15 cellular contexts compared by ENCODE assay signal in genomic region chr15:101038327-101039003, GRCh38.
"Had no signal": no experiment of that assay in that cellular context is flagged by ENCODE, and none has a peak within 500 bp of the region (broad histone marks: within the 10 kb centered on the region; RNA-seq: fewer than 3 reads in every experiment).

No MANE protein-coding gene starts in this region.

- ATAC-seq: activated CD8-positive, alpha-beta T cell treated with anti-CD3 and anti-CD28 coated beads for 36 hours; activated T-cell treated with anti-CD3 and anti-CD28 coated beads, Interleukin-2, amount 50 U/mL, for 4 hours; gastrocnemius medialis; naive thymus-derived CD4-positive, alpha-beta T cell; right lobe of liver; stimulated activated effector memory CD8-positive, alpha-beta T cell treated with anti-CD3 and anti-CD28 coated beads, Interleukin-12 subunit alpha, Interleukin-12 subunit beta, amount 100 ng/mL, for 72 hours had no signal

- H3K4me1 Mint-ChIP-seq: central memory CD8-positive, alpha-beta T cell; naive thymus-derived CD4-positive, alpha-beta T cell; stimulated activated effector memory CD8-positive, alpha-beta T cell treated with anti-CD3 and anti-CD28 coated beads, Interleukin-12 subunit alpha, Interleukin-12 subunit beta, amount 100 ng/mL, for 72 hours had no signal

- H3K4me1 ChIP-seq: gastrocnemius medialis, right lobe of liver had no signal

- DNase-seq: activated CD8-positive, alpha-beta T cell treated with anti-CD3 and anti-CD28 coated beads for 36 hours; activated naive CD4-positive, alpha-beta T cell treated with anti-CD3 and anti-CD28 coated beads for 36 hours; activated T-cell treated with anti-CD3 and anti-CD28 coated beads, Interleukin-2, amount 50 U/mL, for 4 hours; anterior cingulate cortex; brain microvascular endothelial cell; gastrocnemius medialis; stimulated activated CD4-positive, alpha-beta T cell treated with anti-CD3 and anti-CD28 coated beads, Interleukin-4, amount 100 ng/mL, for 24 hours had no signal

- H3K27ac Mint-ChIP-seq: activated CD8-positive, alpha-beta T cell treated with anti-CD3 and anti-CD28 coated beads for 36 hours; activated naive CD4-positive, alpha-beta T cell treated with anti-CD3 and anti-CD28 coated beads for 36 hours; memory B cell; naive thymus-derived CD4-positive, alpha-beta T cell; stimulated activated effector memory CD8-positive, alpha-beta T cell treated with anti-CD3 and anti-CD28 coated beads, Interleukin-12 subunit alpha, Interleukin-12 subunit beta, amount 100 ng/mL, for 72 hours had no signal

- H3K27me3 Mint-ChIP-seq: memory B cell had no signal

- H3K9me3 ChIP-seq: gastrocnemius medialis, ovary, right lobe of liver had no signal

- H3K4me2 ChIP-seq: smooth muscle cell had no signal

- H3K27me3 ChIP-seq: brain microvascular endothelial cell, gastrocnemius medialis, ovary, right lobe of liver had no signal

- H3K4me3 ChIP-seq: coronary artery, gastrocnemius medialis, ovary, right lobe of liver, smooth muscle cell had no signal

- H3K4me3 Mint-ChIP-seq: activated CD8-positive, alpha-beta T cell treated with anti-CD3 and anti-CD28 coated beads for 36 hours; activated naive CD4-positive, alpha-beta T cell treated with anti-CD3 and anti-CD28 coated beads for 36 hours; activated T-cell treated with anti-CD3 and anti-CD28 coated beads, Interleukin-2, amount 50 U/mL, for 4 hours; central memory CD8-positive, alpha-beta T cell; memory B cell; naive thymus-derived CD4-positive, alpha-beta T cell; stimulated activated effector memory CD8-positive, alpha-beta T cell treated with anti-CD3 and anti-CD28 coated beads, Interleukin-12 subunit alpha, Interleukin-12 subunit beta, amount 100 ng/mL, for 72 hours had no signal

- H3K27ac ChIP-seq: coronary artery, gastrocnemius medialis, ovary, right lobe of liver had no signal

- H3K36me3 ChIP-seq: brain microvascular endothelial cell, gastrocnemius medialis, ovary, right lobe of liver had no signal

- H3K36me3 Mint-ChIP-seq: stimulated activated effector memory CD8-positive, alpha-beta T cell treated with anti-CD3 and anti-CD28 coated beads, Interleukin-12 subunit alpha, Interleukin-12 subunit beta, amount 100 ng/mL, for 72 hours had no signal
